16 cellular contexts compared by ENCODE assay signal in genomic region chr3:104825116-104825515, GRCh38.
DNase-seq lines count a peak whose midpoint lies in the region; ATAC-seq and TF ChIP-seq lines count a peak whose summit lies in the region.
"Had no signal": no experiment of that assay in that cellular context is flagged by ENCODE, and none has a peak within 500 bp of the region (broad histone marks: within the 10 kb centered on the region; RNA-seq: fewer than 3 reads in every experiment).

No MANE protein-coding gene starts in this region.

- no peak for TF ChIP-seq CTCF in BE2C (IDR thresholded peaks at IDR 0.05; ENCODE audit: low read depth, low read length)
- TF ChIP-seq CTCF in tibial artery (IDR thresholded peaks at IDR 0.05) = no peak

- H3K9me3 ChIP-seq in BE2C (no peaks in the 10 kb centered on the region; the same call in 1 of the 2 replicates), MG63 (peaks cover 12% of the 10 kb centered on the region), adipocyte (ENCODE audit: control insufficient read depth, low read length) (peaks cover 17% of the 10 kb centered on the region), tibial artery (peaks cover 0 to 15% (median 14%) of the 10 kb centered on the region in 3 donors)

- peaks cover 7% of the 10 kb centered on the region for H3K4me1 ChIP-seq in BE2C
- peaks cover 9% of the 10 kb centered on the region for H3K4me1 ChIP-seq in adipocyte (ENCODE audit: control insufficient read depth, insufficient read depth, low read length)
- no peaks in the 10 kb centered on the region for H3K4me1 ChIP-seq in tibial artery
- H3K4me1 ChIP-seq: ascending aorta had no signal

- H3K27ac ChIP-seq in tibial artery = no peak overlapping the region
- H3K27ac ChIP-seq: ascending aorta, thoracic aorta had no signal

- H3K36me3 ChIP-seq in BE2C (no peaks in the 10 kb centered on the region), MG63 (no peaks in the 10 kb centered on the region), adipocyte (ENCODE audit: control insufficient read depth, insufficient read depth, low read length, severe bottlenecking) (no peaks in the 10 kb centered on the region), tibial artery (no peaks in the 10 kb centered on the region)
- H3K36me3 ChIP-seq: ascending aorta, thoracic aorta had no signal

- ATAC-seq in GM19324 (IDR thresholded peaks at IDR 0.05; ENCODE audit: low FRiP score, unreplicated experiment) = no peak
- ATAC-seq in HG02678 (IDR thresholded peaks at IDR 0.05; ENCODE audit: unreplicated experiment) = no peak
- ATAC-seq: activated T-helper 17 cell treated with anti-CD3 and anti-CD28 coated beads, Interleukin-2, amount 50 U/mL, for 72 hours had no signal

- peak; percentile 13 for DNase-seq in BE2C
- DNase-seq in MG63 = peak; percentile 44
- peak; percentile 52 for DNase-seq in adipocyte (ENCODE audit: low read depth)
- DNase-seq in iris pigment epithelial cell (ENCODE audit: low read depth) = peak; percentile 24
- no peak for DNase-seq in NCI-H510A treated with DMSO at 0.1 percent for 48 hours (lab: John Stamatoyannopoulos, UW)
- no peak for DNase-seq in tibial artery
- DNase-seq: activated CD4-positive, alpha-beta memory T cell treated with anti-CD3 and anti-CD28 coated beads, Interleukin-2, amount 10 ng/mL, durations not matched to agents 7 days and 5 days; EL; kidney; NK-92 treated with Interleukin-12 subunit alpha and Interleukin-12 subunit beta, amount 100 ng/mL, for 24 hours; SHP77 had no signal

- H3K27me3 ChIP-seq in BE2C = no peaks in the 10 kb centered on the region
- no peaks in the 10 kb centered on the region for H3K27me3 ChIP-seq in MG63
- no peaks in the 10 kb centered on the region for H3K27me3 ChIP-seq in adipocyte (replicated peaks; ENCODE audit: control insufficient read depth, insufficient read depth, low read length)
- H3K27me3 ChIP-seq in tibial artery = no peaks in the 10 kb centered on the region
- H3K27me3 ChIP-seq: ascending aorta had no signal

- intact Hi-C loops in tibial artery (cut with DNase I; ENCODE audit: low total_unique reads) = no loop called here

- H3K9ac ChIP-seq in adipocyte (ENCODE audit: low read length) = no peak overlapping the region

- H3K4me3 ChIP-seq in BE2C (ENCODE audit: low read depth, low read length) (no peak overlapping the region), MG63 (no peak overlapping the region), adipocyte (ENCODE audit: low read length) (no peak overlapping the region), tibial artery (no peak overlapping the region)
- H3K4me3 ChIP-seq: ascending aorta, thoracic aorta had no signal

Comparison
In these comparisons a context has a peak if more than half of its experiments do, and no peak if none do; other contexts are left out.
1. DNase-seq: peak in BE2C (single experiment), MG63 (single experiment), adipocyte (single experiment) and iris pigment epithelial cell (single experiment); none in NCI-H510A treated with DMSO at 0.1 percent for 48 hours (single experiment) and tibial artery (0 of 2).